9 cellular contexts compared by ENCODE assay signal in the genomic region with DNA sequence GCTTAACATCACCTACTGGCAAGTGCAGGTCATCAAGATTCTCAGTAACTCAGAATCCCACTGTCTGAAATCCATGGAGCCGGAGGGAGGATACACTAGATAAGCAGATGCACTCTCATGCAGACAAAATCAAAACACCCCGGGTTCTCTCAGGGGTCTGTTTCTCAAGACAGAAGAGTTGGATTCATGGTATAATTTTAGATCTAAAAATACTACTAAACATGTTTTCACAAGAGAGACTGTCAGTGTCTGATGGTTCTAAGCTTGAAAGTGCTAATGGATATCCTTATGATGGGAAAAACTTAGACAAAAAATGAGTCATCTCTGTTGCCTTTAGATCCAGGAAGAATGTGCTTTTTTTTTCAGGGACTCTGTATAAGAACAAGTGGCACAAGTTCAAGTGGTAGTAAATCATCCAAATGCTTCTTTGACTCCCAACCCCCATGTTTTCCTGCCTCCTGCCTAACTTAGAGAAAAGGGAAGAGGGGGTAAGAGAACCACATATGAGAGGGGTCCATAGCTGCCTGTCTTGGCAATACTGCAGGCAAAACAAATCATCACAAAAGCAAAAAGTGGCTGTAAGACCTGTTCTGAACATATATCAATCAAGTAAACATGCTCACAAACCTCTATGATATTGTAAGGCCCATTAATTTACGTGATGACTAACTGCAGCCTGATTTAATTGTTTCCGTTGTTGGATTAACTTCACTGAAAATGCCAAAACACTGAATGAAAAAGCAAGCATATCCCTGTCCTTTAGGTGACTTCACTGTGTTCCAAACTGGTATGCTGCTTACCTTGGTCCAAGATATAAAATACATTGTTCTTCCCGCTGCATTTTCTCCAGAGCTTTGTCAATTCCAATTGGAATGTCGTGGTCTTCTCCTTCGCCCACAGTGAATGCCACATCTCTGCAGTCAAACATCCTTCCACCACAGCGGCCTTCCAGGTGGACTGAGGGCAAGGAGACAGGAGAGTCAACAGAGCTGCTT.
A peak's percentile ranks its signal among the peaks of the same experiment; 100 is the strongest.
DNase-seq lines count a peak whose midpoint lies in the region; ATAC-seq and TF ChIP-seq lines count a peak whose summit lies in the region.
"Had no signal": no experiment of that assay in that cellular context is flagged by ENCODE, and none has a peak within 500 bp of the region (broad histone marks: within the 10 kb centered on the region; RNA-seq: fewer than 3 reads in every experiment).

No MANE protein-coding gene starts in this region.

- peak overlapping the region; percentile 89 to 98 (median 95) for H3K27ac ChIP-seq in esophagus muscularis mucosa (replicated peaks in 1 of 4)
- peak overlapping the region; percentile 89 to 99 (median 92) for H3K27ac ChIP-seq in gastrocnemius medialis

- in situ Hi-C loops in gastrocnemius medialis (cut with MboI; ENCODE audit: low sequenced_read_pairs in 4 of 4): loop anchor here in 1 of 4 donors (10.0 kb wide), 1 partner anchor 138 kb away; the partner anchor contains the start of gene ARMC12

- DNase-seq in EH (ENCODE audit: low read depth) (peak; percentile 95), RPMI7951 (ENCODE audit: low read depth) (peak; percentile 83), esophagus muscularis mucosa (ENCODE audit: extremely low spot score) (no peak), gastrocnemius medialis (peak in 1 of 2 donors; percentile 12), cerebellar nuclear complex (lab: John Stamatoyannopoulos, UW) (no peak), D341Med (ENCODE audit: low spot score) (no peak)
- no peak for DNase-seq in activated T-helper 1 cell treated with anti-CD3 and anti-CD28 coated beads, Interleukin-12 subunit alpha, Interleukin-12 subunit beta, Interleukin-2, Interleukin-4 antibody, amounts not matched to agents 30 ng/mL and 10 ng/mL and 1 ng/mL, durations not matched to agents 14 hours and 24 hours and 36 hours (ENCODE audit: low spot score)
- DNase-seq: stimulated activated CD4-positive, alpha-beta T cell treated with anti-CD3 and anti-CD28 coated beads, Interleukin-15, amount 100 ng/mL, for 24 hours had no signal

- TF ChIP-seq POLR2A in esophagus muscularis mucosa (IDR thresholded peaks at IDR 0.05; ENCODE audit: low read depth): no peak
- TF ChIP-seq POLR2A in gastrocnemius medialis (IDR thresholded peaks at IDR 0.05): no peak

- intact Hi-C loops in esophagus muscularis mucosa (cut with DNase I): no loop called here
- intact Hi-C loops in gastrocnemius medialis (cut with DNase I; ENCODE audit: low total_unique reads): no loop called here
- intact Hi-C loops in activated T-helper 1 cell treated with anti-CD3 and anti-CD28 coated beads, Interleukin-12 subunit alpha, Interleukin-12 subunit beta, Interleukin-2, Interleukin-4 antibody, amounts not matched to agents 30 ng/mL and 10 ng/mL and 1 ng/mL, durations not matched to agents 14 hours and 24 hours and 36 hours (cut with micrococcal nuclease): no loop called here

- ATAC-seq in gastrocnemius medialis (no peak), HG03095 (IDR thresholded peaks at IDR 0.05; ENCODE audit: unreplicated experiment) (no peak)

- H3K4me3 Mint-ChIP-seq in activated T-helper 1 cell treated with anti-CD3 and anti-CD28 coated beads, Interleukin-12 subunit alpha, Interleukin-12 subunit beta, Interleukin-2, Interleukin-4 antibody, amounts not matched to agents 30 ng/mL and 10 ng/mL and 1 ng/mL, durations not matched to agents 14 hours and 24 hours and 36 hours: no peak overlapping the region

- no peaks in the 10 kb centered on the region for H3K27me3 Mint-ChIP-seq in activated T-helper 1 cell treated with anti-CD3 and anti-CD28 coated beads, Interleukin-12 subunit alpha, Interleukin-12 subunit beta, Interleukin-2, Interleukin-4 antibody, amounts not matched to agents 30 ng/mL and 10 ng/mL and 1 ng/mL, durations not matched to agents 14 hours and 24 hours and 36 hours (ENCODE audit: insufficient read depth)

- peaks cover 76 to 100% (median 100%) of the 10 kb centered on the region in 4 donors for H3K4me1 ChIP-seq in esophagus muscularis mucosa
- peaks cover 95 to 98% of the 10 kb centered on the region in 2 donors for H3K4me1 ChIP-seq in gastrocnemius medialis

- 82% methylated on average over 8 of the region's 8 CpGs for WGBS in esophagus muscularis mucosa

- H3K9me3 ChIP-seq in esophagus muscularis mucosa: no peaks in the 10 kb centered on the region
- no peaks in the 10 kb centered on the region for H3K9me3 ChIP-seq in gastrocnemius medialis

- H3K4me3 ChIP-seq in esophagus muscularis mucosa (no peak overlapping the region), gastrocnemius medialis (peak overlapping the region in 1 of 4 donors; percentile 3)

- H3K27me3 ChIP-seq in esophagus muscularis mucosa (no peaks in the 10 kb centered on the region), gastrocnemius medialis (no peaks in the 10 kb centered on the region)

- H3K4me1 Mint-ChIP-seq in activated T-helper 1 cell treated with anti-CD3 and anti-CD28 coated beads, Interleukin-12 subunit alpha, Interleukin-12 subunit beta, Interleukin-2, Interleukin-4 antibody, amounts not matched to agents 30 ng/mL and 10 ng/mL and 1 ng/mL, durations not matched to agents 14 hours and 24 hours and 36 hours (ENCODE audit: low read depth): peaks cover 66% of the 10 kb centered on the region

- TF ChIP-seq CTCF in esophagus muscularis mucosa (IDR thresholded peaks at IDR 0.05): no peak
- no peak for TF ChIP-seq CTCF in gastrocnemius medialis (IDR thresholded peaks at IDR 0.05 in 4 of 5, conservative IDR thresholded peaks at IDR 0.05 in 1 of 5)

- no peaks in the 10 kb centered on the region for H3K9me3 Mint-ChIP-seq in activated T-helper 1 cell treated with anti-CD3 and anti-CD28 coated beads, Interleukin-12 subunit alpha, Interleukin-12 subunit beta, Interleukin-2, Interleukin-4 antibody, amounts not matched to agents 30 ng/mL and 10 ng/mL and 1 ng/mL, durations not matched to agents 14 hours and 24 hours and 36 hours

- H3K27ac Mint-ChIP-seq in activated T-helper 1 cell treated with anti-CD3 and anti-CD28 coated beads, Interleukin-12 subunit alpha, Interleukin-12 subunit beta, Interleukin-2, Interleukin-4 antibody, amounts not matched to agents 30 ng/mL and 10 ng/mL and 1 ng/mL, durations not matched to agents 14 hours and 24 hours and 36 hours: no peak overlapping the region

- no peak for TF ChIP-seq EP300 in esophagus muscularis mucosa (IDR thresholded peaks at IDR 0.05)

- peaks cover 34% of the 10 kb centered on the region for H3K36me3 Mint-ChIP-seq in activated T-helper 1 cell treated with anti-CD3 and anti-CD28 coated beads, Interleukin-12 subunit alpha, Interleukin-12 subunit beta, Interleukin-2, Interleukin-4 antibody, amounts not matched to agents 30 ng/mL and 10 ng/mL and 1 ng/mL, durations not matched to agents 14 hours and 24 hours and 36 hours (ENCODE audit: low read depth)

- peaks cover 47 to 64% (median 55%) of the 10 kb centered on the region in 4 donors for H3K36me3 ChIP-seq in esophagus muscularis mucosa
- peaks cover 3 to 66% of the 10 kb centered on the region in 2 donors for H3K36me3 ChIP-seq in gastrocnemius medialis

Comparison
In these comparisons a context has a peak if more than half of its experiments do, and no peak if none do; other contexts are left out.
1. DNase-seq: peak in EH (single experiment) and RPMI7951 (single experiment); none in esophagus muscularis mucosa (single experiment), activated T-helper 1 cell treated with anti-CD3 and anti-CD28 coated beads, Interleukin-12 subunit alpha, Interleukin-12 subunit beta, Interleukin-2, Interleukin-4 antibody, amounts not matched to agents 30 ng/mL and 10 ng/mL and 1 ng/mL, durations not matched to agents 14 hours and 24 hours and 36 hours (single experiment), cerebellar nuclear complex (0 of 2) and D341Med (single experiment).